16 cellular contexts compared by ENCODE assay signal in the genomic region with DNA sequence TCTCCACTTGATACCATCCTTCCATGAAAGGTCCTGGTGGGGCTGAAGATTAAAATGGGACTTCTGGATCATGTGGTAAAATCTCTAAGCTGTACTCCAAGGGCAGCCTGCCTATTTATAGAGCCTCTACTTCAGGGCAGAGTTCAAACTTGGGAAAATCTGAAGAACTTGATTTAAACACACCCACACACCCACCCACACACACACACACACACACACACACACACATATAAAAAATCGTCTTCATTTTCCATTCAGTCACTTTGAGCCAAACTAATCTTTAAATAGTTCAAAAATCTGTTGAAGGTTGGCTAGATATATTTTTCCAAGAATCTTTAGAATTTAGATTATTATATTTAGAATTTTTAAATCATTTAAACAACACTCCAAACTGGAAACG.
DNase-seq lines count a peak whose midpoint lies in the region; ATAC-seq, FAIRE-seq and TF ChIP-seq lines count a peak whose summit lies in the region.
"Had no signal": no experiment of that assay in that cellular context is flagged by ENCODE, and none has a peak within 500 bp of the region (broad histone marks: within the 10 kb centered on the region; RNA-seq: fewer than 3 reads in every experiment).

No MANE protein-coding gene starts in this region.

- no peaks in the 10 kb centered on the region for H3K36me3 ChIP-seq in HUES48 (ENCODE audit: control insufficient read depth, insufficient read depth, low read length)
- no peaks in the 10 kb centered on the region for H3K36me3 ChIP-seq in astrocyte (ENCODE audit: insufficient read depth, low read length)
- no peaks in the 10 kb centered on the region for H3K36me3 ChIP-seq in kidney (ENCODE audit: control insufficient read depth in 1 of 2, insufficient read depth in 2 of 2, low read length in 2 of 2)
- H3K36me3 ChIP-seq in psoas muscle (ENCODE audit: insufficient read depth in 1 of 2, low read depth in 1 of 2) = no peaks in the 10 kb centered on the region
- H3K36me3 ChIP-seq in mammary epithelial cell (ENCODE audit: insufficient read depth, low read length) = no peaks in the 10 kb centered on the region
- H3K36me3 ChIP-seq: BE2C had no signal

- DNase-seq in astrocyte (ENCODE audit: low read depth) (no peak), kidney (no peak), psoas muscle (no peak), dedifferentiated amniotic fluid mesenchymal stem cell (ENCODE audit: extremely low spot score) (no peak), mammary epithelial cell (no peak), amniotic stem cell (lab: John Stamatoyannopoulos, UW) (no peak)
- DNase-seq: BE2C, DMS79 treated with DMSO at 0.1 percent for 48 hours, EL had no signal

- in situ Hi-C loops in mammary epithelial cell (cut with MboI; ENCODE audit: low sequenced_read_pairs in 2 of 2) = loop anchor here in 1 of 2 donors (25.0 kb wide), 1 partner anchor 313 kb away; no protein-coding TSS in a partner anchor

- H3K4me1 Mint-ChIP-seq in astrocyte (ENCODE audit: low read depth, unreplicated experiment) = peaks cover 7% of the 10 kb centered on the region
- H3K4me1 Mint-ChIP-seq: CD4-positive, alpha-beta memory T cell had no signal

- H3K27me3 Mint-ChIP-seq in astrocyte (ENCODE audit: low read depth, unreplicated experiment) = no peaks in the 10 kb centered on the region
- H3K27me3 Mint-ChIP-seq: CD4-positive, alpha-beta memory T cell had no signal

- peaks cover 3% of the 10 kb centered on the region; the same call in 1 of the 2 replicates for H3K27me3 ChIP-seq in HUES48 (ENCODE audit: control insufficient read depth, insufficient read depth, low read length)
- H3K27me3 ChIP-seq in astrocyte (ENCODE audit: insufficient read depth, low read length) = no peaks in the 10 kb centered on the region
- no peaks in the 10 kb centered on the region for H3K27me3 ChIP-seq in psoas muscle (ENCODE audit: insufficient read depth in 3 of 3, low read length in 2 of 3)
- no peaks in the 10 kb centered on the region for H3K27me3 ChIP-seq in mammary epithelial cell (ENCODE audit: insufficient read depth, low read length)
- H3K27me3 ChIP-seq: BE2C had no signal

- no peaks in the 10 kb centered on the region for H3K9me3 Mint-ChIP-seq in astrocyte (ENCODE audit: unreplicated experiment)
- H3K9me3 Mint-ChIP-seq: CD4-positive, alpha-beta memory T cell had no signal

- 38 to 48% (median 42%) methylated on average over 2 of the region's 2 CpGs for WGBS in psoas muscle, 3 donors
- 40% methylated on average over 2 of the region's 2 CpGs for WGBS in mammary epithelial cell (ENCODE audit: low coverage, missing lambda C conversion rate)

- H3K4me3 Mint-ChIP-seq in astrocyte (ENCODE audit: unreplicated experiment) = no peak overlapping the region
- H3K4me3 Mint-ChIP-seq: CD4-positive, alpha-beta memory T cell had no signal

- H3K9ac ChIP-seq in HUES48 (ENCODE audit: low read depth, low read length) (no peak overlapping the region), astrocyte (ENCODE audit: low read length) (no peak overlapping the region), kidney (ENCODE audit: low read length in 2 of 2) (no peak overlapping the region), mammary epithelial cell (ENCODE audit: insufficient read depth, low read length) (no peak overlapping the region)

- H3K79me2 ChIP-seq in astrocyte (ENCODE audit: insufficient read depth, low read length) = no peaks in the 10 kb centered on the region
- no peaks in the 10 kb centered on the region for H3K79me2 ChIP-seq in mammary epithelial cell (ENCODE audit: insufficient read depth, low read length)

- H3K27ac ChIP-seq in HUES48 (ENCODE audit: low read depth, low read length) = peak overlapping the region; percentile 80
- no peak overlapping the region for H3K27ac ChIP-seq in astrocyte (ENCODE audit: low read depth, low read length)
- no peak overlapping the region for H3K27ac ChIP-seq in kidney (ENCODE audit: low read depth in 2 of 2, low read length in 2 of 2)
- peak overlapping the region; percentile 42 for H3K27ac ChIP-seq in psoas muscle
- H3K27ac ChIP-seq in mammary epithelial cell (ENCODE audit: insufficient read depth, low read depth, low read length) = no peak overlapping the region
- H3K27ac ChIP-seq: A549, C4-2B had no signal

- H3K4me2 ChIP-seq in astrocyte (ENCODE audit: low read length) (no peak overlapping the region), mammary epithelial cell (ENCODE audit: insufficient read depth, low read depth, low read length) (no peak overlapping the region)
- H3K4me2 ChIP-seq: A549 had no signal

- dilution Hi-C loops in mammary epithelial cell (cut with HindIII; ENCODE audit: low sequenced_read_pairs) = no loop called here

- TF ChIP-seq CTCF in astrocyte (IDR thresholded peaks at IDR 0.05; ENCODE audit: insufficient read depth, low read depth, low read length) = no peak
- no peak for TF ChIP-seq CTCF in kidney (IDR thresholded peaks at IDR 0.05; ENCODE audit: borderline replicate concordance, extremely low read depth, insufficient read depth)
- no peak for TF ChIP-seq CTCF in psoas muscle (IDR thresholded peaks at IDR 0.05)
- TF ChIP-seq CTCF in mammary epithelial cell (conservative IDR thresholded peaks at IDR 0.05 in 1 of 2, IDR thresholded peaks at IDR 0.05 in 1 of 2; ENCODE audit: extremely low read depth in 1 of 2, insufficient read depth in 1 of 2, low read depth in 1 of 2, low read length in 2 of 2) = no peak

- H3K9me3 ChIP-seq in HUES48 (ENCODE audit: control insufficient read depth, insufficient read depth, low read length) = no peaks in the 10 kb centered on the region
- no peaks in the 10 kb centered on the region for H3K9me3 ChIP-seq in astrocyte (ENCODE audit: insufficient read depth, low read depth, low read length)
- no peaks in the 10 kb centered on the region for H3K9me3 ChIP-seq in kidney (ENCODE audit: control insufficient read depth in 1 of 2, low read length in 2 of 2)
- H3K9me3 ChIP-seq in psoas muscle = no peaks in the 10 kb centered on the region
- H3K9me3 ChIP-seq in mammary epithelial cell (replicated peaks; ENCODE audit: insufficient read depth, low read length) = no peaks in the 10 kb centered on the region
- H3K9me3 ChIP-seq: A549, BE2C had no signal

- peaks cover 35% of the 10 kb centered on the region for H3K4me1 ChIP-seq in HUES48 (ENCODE audit: control insufficient read depth, insufficient read depth, low read length)
- H3K4me1 ChIP-seq in astrocyte (ENCODE audit: insufficient read depth, low read length) = no peaks in the 10 kb centered on the region
- H3K4me1 ChIP-seq in kidney (ENCODE audit: control insufficient read depth in 1 of 2, insufficient read depth in 1 of 2, low read depth in 1 of 2, low read length in 2 of 2) = no peaks in the 10 kb centered on the region
- no peaks in the 10 kb centered on the region for H3K4me1 ChIP-seq in psoas muscle
- H3K4me1 ChIP-seq in mammary epithelial cell (ENCODE audit: insufficient read depth, low read length) = peaks cover 2% of the 10 kb centered on the region
- H3K4me1 ChIP-seq: A549, BE2C had no signal

- H3K36me3 Mint-ChIP-seq in astrocyte (ENCODE audit: low read depth, unreplicated experiment) = no peaks in the 10 kb centered on the region
- H3K36me3 Mint-ChIP-seq: CD4-positive, alpha-beta memory T cell had no signal

- intact Hi-C loops in kidney (cut with DNase I) = no loop called here
- intact Hi-C loops in psoas muscle (cut with DNase I) = no loop called here
- intact Hi-C loops in mammary epithelial cell (cut with micrococcal nuclease) = no loop called here

- H3K4me3 ChIP-seq in HUES48 (ENCODE audit: low read depth, low read length) (no peak overlapping the region), astrocyte (ENCODE audit: insufficient read depth, low read depth, low read length) (no peak overlapping the region), kidney (ENCODE audit: low read length in 2 of 2) (no peak overlapping the region), psoas muscle (no peak overlapping the region), mammary epithelial cell (replicated peaks in 1 of 3; ENCODE audit: insufficient read depth in 1 of 3, low read depth in 2 of 3, low read length in 3 of 3) (no peak overlapping the region)
- H3K4me3 ChIP-seq: A549 had no signal

- peak in 1 of 4 donors; percentile 26 for ATAC-seq in psoas muscle
- ATAC-seq in SK-N-SH treated with all-trans-retinoic acid at 6 μM for 48 hours = no peak
- ATAC-seq: A549 had no signal

- H2AFZ ChIP-seq in astrocyte (ENCODE audit: low read depth, low read length) (no peak overlapping the region), mammary epithelial cell (ENCODE audit: low read depth, low read length) (no peak overlapping the region)

- H4K20me1 ChIP-seq in astrocyte (ENCODE audit: insufficient read depth, low read length) = no peaks in the 10 kb centered on the region
- H4K20me1 ChIP-seq in mammary epithelial cell (ENCODE audit: insufficient read depth, low read length) = no peaks in the 10 kb centered on the region

- CTCF ChIA-PET in mammary epithelial cell (lab: Charles Lee; ENCODE audit: low non-redundant PET) = no interaction called here

- FAIRE-seq in astrocyte (lab: Jason Lieb, UNC) (peak; percentile 20), kidney (lab: Jason Lieb, UNC) (peak; percentile 38)
- FAIRE-seq: A549, G401.6, GM12891 had no signal

- no TSS peak for BruUV-seq in mammary epithelial cell (replicated peaks; lab: Mats Ljungman, UMichigan)

- no peak overlapping the region for H3K27ac Mint-ChIP-seq in astrocyte (ENCODE audit: unreplicated experiment)
- H3K27ac Mint-ChIP-seq: CD4-positive, alpha-beta memory T cell had no signal

TF ChIP-seq in SK-N-SH treated with all-trans-retinoic acid at 6 μM for 48 hours, 23 proteins besides CTCF, POLR2A, EP300 and RAD21:
- no peak for TF ChIP-seq SNAI2 (CRISPR knock-in tag; IDR thresholded peaks at IDR 0.05)
- no peak for TF ChIP-seq PPARA (CRISPR knock-in tag; IDR thresholded peaks at IDR 0.05; ENCODE audit: borderline replicate concordance)
- TF ChIP-seq, protein P1, sequence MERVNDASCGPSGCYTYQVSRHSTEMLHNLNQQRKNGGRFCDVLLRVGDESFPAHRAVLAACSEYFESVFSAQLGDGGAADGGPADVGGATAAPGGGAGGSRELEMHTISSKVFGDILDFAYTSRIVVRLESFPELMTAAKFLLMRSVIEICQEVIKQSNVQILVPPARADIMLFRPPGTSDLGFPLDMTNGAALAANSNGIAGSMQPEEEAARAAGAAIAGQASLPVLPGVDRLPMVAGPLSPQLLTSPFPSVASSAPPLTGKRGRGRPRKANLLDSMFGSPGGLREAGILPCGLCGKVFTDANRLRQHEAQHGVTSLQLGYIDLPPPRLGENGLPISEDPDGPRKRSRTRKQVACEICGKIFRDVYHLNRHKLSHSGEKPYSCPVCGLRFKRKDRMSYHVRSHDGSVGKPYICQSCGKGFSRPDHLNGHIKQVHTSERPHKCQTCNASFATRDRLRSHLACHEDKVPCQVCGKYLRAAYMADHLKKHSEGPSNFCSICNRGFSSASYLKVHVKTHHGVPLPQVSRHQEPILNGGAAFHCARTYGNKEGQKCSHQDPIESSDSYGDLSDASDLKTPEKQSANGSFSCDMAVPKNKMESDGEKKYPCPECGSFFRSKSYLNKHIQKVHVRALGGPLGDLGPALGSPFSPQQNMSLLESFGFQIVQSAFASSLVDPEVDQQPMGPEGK (CRISPR knock-in tag; IDR thresholded peaks at IDR 0.05; ENCODE audit: borderline replicate concordance) = no peak
- no peak for TF ChIP-seq ISL1 (CRISPR knock-in tag; IDR thresholded peaks at IDR 0.05)
- no peak for TF ChIP-seq ZNF70 (CRISPR knock-in tag; IDR thresholded peaks at IDR 0.05)
- no peak for TF ChIP-seq GLIS3 (CRISPR knock-in tag; IDR thresholded peaks at IDR 0.05)

Comparison
In these comparisons a context has a peak if more than half of its experiments do, and no peak if none do; other contexts are left out.
1. H3K27ac ChIP-seq: peak in HUES48 (single experiment) and psoas muscle (single experiment); none in astrocyte (single experiment), kidney (0 of 2) and mammary epithelial cell (single experiment).